In the genomic region with DNA sequence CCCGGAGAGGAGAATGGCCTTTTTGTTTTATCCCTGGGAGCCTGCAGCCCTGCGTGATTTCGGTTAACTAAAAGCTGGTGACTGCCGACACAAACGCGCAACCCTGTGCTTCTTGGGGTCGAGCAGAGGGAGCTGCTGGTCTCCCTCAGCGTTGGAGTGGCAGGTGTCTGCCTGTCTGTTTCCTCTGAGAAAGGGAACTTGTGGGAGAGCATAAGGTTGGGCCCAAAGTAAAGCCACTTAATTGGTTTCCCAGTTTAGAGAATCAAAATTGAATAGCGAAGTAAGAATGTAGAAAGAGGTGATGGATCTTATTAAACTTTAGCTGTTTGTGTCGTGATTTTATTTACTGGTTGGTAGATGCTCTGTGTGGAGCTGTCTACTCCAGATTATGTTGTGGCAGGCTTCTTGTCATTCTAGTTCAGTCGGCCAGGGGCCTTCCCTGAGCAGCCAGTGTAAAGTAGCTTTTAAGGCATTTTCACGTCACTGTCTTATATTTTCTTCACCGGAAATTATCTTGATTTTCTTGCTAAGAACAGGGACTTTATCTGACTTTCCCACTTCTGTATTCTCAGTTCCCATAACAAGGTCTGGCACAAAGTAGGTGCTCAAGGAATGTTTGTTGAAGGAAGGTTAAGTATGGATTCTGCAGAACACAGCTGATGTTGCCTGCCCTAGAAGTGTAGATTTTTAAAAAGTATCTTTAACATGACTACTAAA, we compare ENCODE assay signal across 8 cellular contexts. TPM values are rescaled to one million over a fixed set of nuclear protein-coding genes. Genes with fewer than 3 reads are reported as not detected.
DNase-seq lines count a peak whose midpoint lies in the region; ATAC-seq and TF ChIP-seq lines count a peak whose summit lies in the region.

No MANE protein-coding gene starts in this region.

- H3K27me3 Mint-ChIP-seq in CD4-positive, alpha-beta T cell: no peaks in the 10 kb centered on the region

- H3K4me1 ChIP-seq in lower lobe of right lung (peaks cover 20% of the 10 kb centered on the region), urinary bladder (ENCODE audit: insufficient read depth) (peaks cover 2% of the 10 kb centered on the region)

- TF ChIP-seq CTCF in CD4-positive, alpha-beta T cell (IDR thresholded peaks at IDR 0.05): no peak
- TF ChIP-seq CTCF in brain microvascular endothelial cell (IDR thresholded peaks at IDR 0.05; ENCODE audit: low read depth, low read length, missing control alignments): peak; percentile 4
- no peak for TF ChIP-seq CTCF in lower lobe of right lung (IDR thresholded peaks at IDR 0.05)

- POLR2A ChIA-PET in CD4-positive, alpha-beta T cell (lab: Charles Lee): interaction anchor here (0.5 to 2.1 kb wide), 17 partner anchors 11 to 1971 kb away, joined by 3 to 18 read pairs (median 4); partner anchors contain the start of genes ADAT2, FBXO30, FUCA2 and PEX3

- peaks cover 60% of the 10 kb centered on the region for H3K36me3 Mint-ChIP-seq in CD4-positive, alpha-beta T cell (ENCODE audit: low read depth)

- no peaks in the 10 kb centered on the region for H3K9me3 ChIP-seq in CD4-positive, alpha-beta T cell (ENCODE audit: control insufficient read depth, low read length)
- H3K9me3 ChIP-seq in lower lobe of right lung: no peaks in the 10 kb centered on the region

- H3K27ac ChIP-seq in CD4-positive, alpha-beta T cell (ENCODE audit: low read depth, low read length): peak overlapping the region; percentile 88
- peak overlapping the region; percentile 87 for H3K27ac ChIP-seq in brain microvascular endothelial cell
- peak overlapping the region; percentile 95 for H3K27ac ChIP-seq in lower lobe of right lung
- peak overlapping the region; percentile 49 for H3K27ac ChIP-seq in urinary bladder (ENCODE audit: low read depth)

- H3K27ac Mint-ChIP-seq in CD4-positive, alpha-beta T cell: peak overlapping the region; percentile 98

- ATAC-seq in CD4-positive, alpha-beta T cell (ENCODE audit: poor library complexity): peak; percentile 22
- peak; percentile 0 for ATAC-seq in GM19397 (IDR thresholded peaks at IDR 0.05; ENCODE audit: unreplicated experiment)
- peak in 1 of 2 donors; percentile 3 for ATAC-seq in lower lobe of right lung
- no peak for ATAC-seq in HG03039 (IDR thresholded peaks at IDR 0.05; ENCODE audit: unreplicated experiment)

- H3K9me3 Mint-ChIP-seq in CD4-positive, alpha-beta T cell: no peaks in the 10 kb centered on the region

- H3K27me3 ChIP-seq in CD4-positive, alpha-beta T cell (ENCODE audit: control insufficient read depth, insufficient read depth, low read length): no peaks in the 10 kb centered on the region
- H3K27me3 ChIP-seq in brain microvascular endothelial cell (replicated peaks) (no peaks in the 10 kb centered on the region), lower lobe of right lung (ENCODE audit: low read depth) (no peaks in the 10 kb centered on the region)

- H3K36me3 ChIP-seq in brain microvascular endothelial cell (replicated peaks) (peaks cover 34% of the 10 kb centered on the region), lower lobe of right lung (peaks cover 44% of the 10 kb centered on the region), urinary bladder (ENCODE audit: insufficient read depth) (peaks cover 6% of the 10 kb centered on the region)

- CTCF ChIA-PET in CD4-positive, alpha-beta T cell (lab: Charles Lee): interaction anchor here (1.1 to 1.6 kb wide), 5 partner anchors 96 to 394 kb away, joined by 3 to 7 read pairs (median 4); partner anchors contain the start of genes ADAT2 and PEX3

- 5% methylated on average over 13 of the region's 13 CpGs for WGBS in urinary bladder

- H3K4me3 ChIP-seq in brain microvascular endothelial cell (ENCODE audit: low read depth, low read length) (peak overlapping the region; percentile 94), lower lobe of right lung (peak overlapping the region; percentile 81), urinary bladder (ENCODE audit: low read depth, low read length) (peak overlapping the region; percentile 78)

- in situ Hi-C loops in brain microvascular endothelial cell (cut with HindIII; ENCODE audit: low pct_ligation_motif_present, low sequenced_read_pairs): no loop called here

- H3K4me1 Mint-ChIP-seq in CD4-positive, alpha-beta T cell (ENCODE audit: low read depth): peaks cover 43% of the 10 kb centered on the region

- intact Hi-C loops in CD4-positive, alpha-beta T cell (cut with DNase I, micrococcal nuclease): loop anchor here (1.0 to 10.0 kb wide), 10 partner anchors 218 to 1697 kb away; partner anchors contain the start of genes ADAT2 (in 2 of the 2), PEX3 (in 2 of the 2), AIG1 (in 1 of the 2) and NMBR (in 1 of the 2)
- intact Hi-C loops in lower lobe of right lung (cut with DNase I): no loop called here

- peak overlapping the region; percentile 98 for H3K4me3 Mint-ChIP-seq in CD4-positive, alpha-beta T cell

- DNase-seq in CD4-positive, alpha-beta T cell: peak in 2 of 10 experiments; percentile 3 to 17
- DNase-seq in LHCN-M2 (ENCODE audit: low read depth): peak; percentile 11
- DNase-seq in brain microvascular endothelial cell: peak; percentile 8
- DNase-seq in lower lobe of right lung: no peak
- no peak for DNase-seq in mucosa of gallbladder (ENCODE audit: low spot score)

RNA-seq across cellular contexts. Expression of gene LTV1, which starts 0.7 kb away (rescaled TPM):
- 10 to 100 TPM; 27.0 to 28.5 TPM for total RNA-seq in CD4-positive, alpha-beta T cell
- 30.7 and 32.3 TPM in 2 replicates for total RNA-seq in LHCN-M2 (2014; rRNA removed)
- polyA plus RNA-seq in LHCN-M2 (2012): 15.6 TPM
- 22.5 TPM for total RNA-seq in lower lobe of right lung
- total RNA-seq in urinary bladder: 22.0 TPM
- 25.7 TPM for polyA plus RNA-seq in urinary bladder
- 11.9 TPM for total RNA-seq in mucosa of gallbladder

RNA-seq across cellular contexts. Expression of gene ZC2HC1B, which starts 20.4 kb away (rescaled TPM):
- total RNA-seq in CD4-positive, alpha-beta T cell: not detected
- total RNA-seq in LHCN-M2 (2014; rRNA removed) (not detected in 2 replicates), lower lobe of right lung (not detected), urinary bladder (not detected), mucosa of gallbladder (not detected)
- not detected for polyA plus RNA-seq in LHCN-M2 (2012)
- not detected for polyA plus RNA-seq in urinary bladder

Comparison
In these comparisons a context has a peak if more than half of its experiments do, and no peak if none do; other contexts are left out.
1. DNase-seq: peak in LHCN-M2 (single experiment) and brain microvascular endothelial cell (single experiment); none in lower lobe of right lung (single experiment) and mucosa of gallbladder (single experiment).
2. Peak in every context shown above with its lines, with median percentiles within 50 percentile points of each other: H3K27ac ChIP-seq and H3K4me3 ChIP-seq.